Comparison of ENCODE assay signal across 8 cellular contexts in the genomic region with DNA sequence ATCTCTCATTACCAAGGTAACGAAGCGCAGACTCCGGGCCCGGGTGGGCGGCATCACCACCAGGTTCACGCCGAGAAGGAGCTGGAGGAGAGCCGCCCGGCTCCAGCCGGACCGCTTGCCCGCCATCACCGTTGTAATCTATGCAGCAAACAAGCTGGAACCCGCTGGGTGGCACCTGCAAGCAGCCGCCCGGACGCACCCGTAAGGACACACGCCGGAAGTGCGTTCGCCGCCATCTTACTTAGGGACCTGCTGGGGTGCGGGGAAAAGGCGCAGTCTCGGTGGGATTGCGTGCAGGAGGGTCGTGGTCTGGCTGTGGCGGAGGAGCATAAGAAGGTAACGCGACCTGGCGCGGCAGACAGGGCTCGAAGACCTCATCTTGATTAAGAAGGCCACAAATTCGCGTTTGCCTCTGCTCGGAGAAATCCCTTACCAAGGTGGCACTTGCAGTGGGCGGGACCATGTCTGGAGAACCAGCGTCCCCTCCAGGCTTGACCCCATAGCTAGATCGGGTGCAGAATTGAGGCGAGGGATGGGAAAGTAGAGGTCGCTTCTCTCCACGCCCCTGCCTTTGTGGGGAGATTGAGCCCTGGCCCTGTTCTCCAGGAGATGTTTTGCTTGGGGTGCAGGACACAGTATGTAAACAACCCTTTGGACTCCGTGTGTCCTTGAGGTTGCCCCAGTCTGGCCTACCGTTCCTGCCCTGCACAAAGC. TPM values are rescaled to one million over a fixed set of nuclear protein-coding genes. Genes with fewer than 3 reads are reported as not detected.
A peak's percentile ranks its signal among the peaks of the same experiment; 100 is the strongest.
DNase-seq lines count a peak whose midpoint lies in the region; ATAC-seq and TF ChIP-seq lines count a peak whose summit lies in the region.

A gene with protein sequence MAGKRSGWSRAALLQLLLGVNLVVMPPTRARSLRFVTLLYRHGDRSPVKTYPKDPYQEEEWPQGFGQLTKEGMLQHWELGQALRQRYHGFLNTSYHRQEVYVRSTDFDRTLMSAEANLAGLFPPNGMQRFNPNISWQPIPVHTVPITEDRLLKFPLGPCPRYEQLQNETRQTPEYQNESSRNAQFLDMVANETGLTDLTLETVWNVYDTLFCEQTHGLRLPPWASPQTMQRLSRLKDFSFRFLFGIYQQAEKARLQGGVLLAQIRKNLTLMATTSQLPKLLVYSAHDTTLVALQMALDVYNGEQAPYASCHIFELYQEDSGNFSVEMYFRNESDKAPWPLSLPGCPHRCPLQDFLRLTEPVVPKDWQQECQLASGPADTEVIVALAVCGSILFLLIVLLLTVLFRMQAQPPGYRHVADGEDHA (minus strand): TSS at position 151 of the 714 bp plus-strand sequence. CDS start 25 bp downstream, at position 126.

- peak within 1 kb of the TSS; percentile 49 for H4K91ac ChIP-seq in neuronal stem cell (ENCODE audit: low read depth, low read length, poor library complexity)

- no CpG with 5 or more reads among the region's 45 CpGs for WGBS in neuronal stem cell (ENCODE audit: extremely low coverage in 2 of 2, insufficient read length in 2 of 2, insufficient replicate concordance in 1 of 2), 2 donors

- H2BK12ac ChIP-seq in neuronal stem cell (ENCODE audit: low read length): no peak within 1 kb of the TSS

- no peaks in the 10 kb centered on the region for H3K9me3 ChIP-seq in neuronal stem cell (replicated peaks in 1 of 2; ENCODE audit: control insufficient read depth in 2 of 2, insufficient read depth in 1 of 2, low read depth in 1 of 2, low read length in 2 of 2)

- H3K4me1 ChIP-seq in foreskin keratinocyte (peaks cover 3% of the 10 kb centered on the region), neuronal stem cell (ENCODE audit: control insufficient read depth in 2 of 2, insufficient read depth in 1 of 2, low read depth in 1 of 2, low read length in 2 of 2) (peaks cover 6 to 10% of the 10 kb centered on the region in 2 donors)

- DNase-seq in G401 (ENCODE audit: low spot score) (peak; percentile 91), GOT3 (lab: John Stamatoyannopoulos, UW) (peak; percentile 69), LHCN-M2 (ENCODE audit: low read depth) (peak; percentile 83), SHP77 treated with DMSO at 0.1 percent for 48 hours (lab: John Stamatoyannopoulos, UW) (peak; percentile 67), activated gamma-delta T cell treated with Interleukin-2 at 50 U/mL for 16 hours (peak; percentile 82), foreskin keratinocyte (peak; percentile 63 to 81), neuronal stem cell (ENCODE audit: low spot score) (peak; percentile 87), substantia nigra (lab: John Stamatoyannopoulos, UW) (peak; percentile 26 to 93 (median 86))

- peak within 1 kb of the TSS; percentile 73 for H3K4me2 ChIP-seq in neuronal stem cell (ENCODE audit: insufficient read depth, low read length, poor library complexity, severe bottlenecking)

- ATAC-seq in foreskin keratinocyte: peak; percentile 94

- peak within 1 kb of the TSS; percentile 61 to 93 for H3K4me3 ChIP-seq in neuronal stem cell (ENCODE audit: low read length in 2 of 2)

- peaks cover 18 to 33% of the 10 kb centered on the region in 2 donors for H3K36me3 ChIP-seq in neuronal stem cell (replicated peaks in 1 of 2; ENCODE audit: control insufficient read depth in 2 of 2, insufficient read depth in 2 of 2, low read length in 2 of 2)

- peak; percentile 42 for TF ChIP-seq CTCF in foreskin keratinocyte (conservative IDR thresholded peaks at IDR 0.05)

- H3K18ac ChIP-seq in neuronal stem cell (ENCODE audit: low read length): peak within 1 kb of the TSS; percentile 98

- H2AK5ac ChIP-seq in neuronal stem cell (ENCODE audit: low read depth, low read length): peak within 1 kb of the TSS; percentile 46

- H3K27ac ChIP-seq in foreskin keratinocyte: peak within 1 kb of the TSS; percentile 58
- peak within 1 kb of the TSS; percentile 91 for H3K27ac ChIP-seq in neuronal stem cell (replicated peaks; ENCODE audit: low read length)
- peak within 1 kb of the TSS; percentile 91 for H3K27ac ChIP-seq in substantia nigra (ENCODE audit: low read depth, low read length, poor library complexity, severe bottlenecking)

- H3K79me1 ChIP-seq in neuronal stem cell (ENCODE audit: low read depth, low read length): peaks cover 11% of the 10 kb centered on the region

- H4K8ac ChIP-seq in neuronal stem cell (ENCODE audit: low read depth, low read length): no peak within 1 kb of the TSS

- H3K27me3 ChIP-seq in foreskin keratinocyte (no peaks in the 10 kb centered on the region), neuronal stem cell (ENCODE audit: control insufficient read depth in 3 of 3, insufficient read depth in 3 of 3, low read depth in 1 of 3, low read length in 3 of 3) (no peaks in the 10 kb centered on the region)

- peak within 1 kb of the TSS; percentile 95 for H2AFZ ChIP-seq in neuronal stem cell (ENCODE audit: low read length)

- H3K9ac ChIP-seq in neuronal stem cell (ENCODE audit: low read depth, low read length, poor library complexity): peak within 1 kb of the TSS; percentile 93

- H3K14ac ChIP-seq in neuronal stem cell (ENCODE audit: low read length): peak within 1 kb of the TSS; percentile 22

- H3K23ac ChIP-seq in neuronal stem cell (ENCODE audit: low read depth, low read length, poor library complexity): peak within 1 kb of the TSS; percentile 96

- H3K4ac ChIP-seq in neuronal stem cell (ENCODE audit: low read length): no peak within 1 kb of the TSS

- peak within 1 kb of the TSS; percentile 85 for H2BK5ac ChIP-seq in neuronal stem cell (ENCODE audit: low read length)

- no peak within 1 kb of the TSS for H2BK15ac ChIP-seq in neuronal stem cell (ENCODE audit: low read length)

- peak within 1 kb of the TSS; percentile 13 for H2BK120ac ChIP-seq in neuronal stem cell (ENCODE audit: low read depth, low read length)

- in situ Hi-C loops in G401 (cut with HindIII; ENCODE audit: low sequenced_read_pairs): no loop called here

RNA-seq across cellular contexts. Expression of the gene that starts here (rescaled TPM):
- total RNA-seq in G401 (2014; rRNA removed; shearing (Covaris generic)): 27.8 and 41.4 TPM in 2 replicates
- total RNA-seq in LHCN-M2 (2014; rRNA removed) (65.1 and 76.6 TPM in 2 replicates), foreskin keratinocyte (22.6 and 23.6 TPM in 2 replicates)
- 36.7 TPM for polyA plus RNA-seq in LHCN-M2 (2012)
- polyA plus RNA-seq in foreskin keratinocyte: 20.2 and 20.8 TPM in 2 replicates
- polyA plus RNA-seq in neuronal stem cell (2013, experiment 1 of 2): 14.9 TPM
- polyA plus RNA-seq in neuronal stem cell (2013, experiment 2 of 2): 16.5 TPM

Comparison
In these comparisons a context has a peak if more than half of its experiments do, and no peak if none do; other contexts are left out.
1. Peak in every context shown above with its lines: DNase-seq, ATAC-seq, H3K4me3 ChIP-seq and H3K27ac ChIP-seq.